In the genomic region with DNA sequence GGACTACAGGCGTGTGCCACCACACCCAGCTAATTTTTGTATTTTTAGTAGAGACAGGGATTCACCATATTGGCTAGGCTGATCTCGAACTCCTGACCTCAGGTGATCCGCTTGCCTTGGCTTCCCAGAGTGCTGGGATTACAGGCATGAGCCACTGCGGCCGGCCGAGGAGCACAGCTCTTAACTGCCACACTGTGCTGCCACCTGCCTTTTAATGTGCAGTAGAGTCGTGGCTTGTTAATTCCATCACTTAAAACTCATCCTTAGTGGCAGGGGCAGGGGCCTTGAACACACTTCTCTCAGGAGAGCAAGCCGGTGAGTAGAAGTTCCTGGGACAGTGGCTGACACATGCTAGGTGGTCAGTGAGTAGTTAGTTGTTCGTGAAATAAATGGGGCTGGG, we compare ENCODE assay signal across 41 cellular contexts. TPM values are rescaled to one million over a fixed set of nuclear protein-coding genes. Genes with fewer than 3 reads are reported as not detected.
"Had no signal": no experiment of that assay in that cellular context is flagged by ENCODE, and none has a peak within 500 bp of the region (broad histone marks: within the 10 kb centered on the region; RNA-seq: fewer than 3 reads in every experiment).

No MANE protein-coding gene starts in this region.

- H3K27ac ChIP-seq: KMS-11, RWPE1 had no signal

- ATAC-seq: activated CD4-positive, alpha-beta T cell treated with anti-CD3 and anti-CD28 coated beads for 36 hours; activated CD4-positive, CD25-positive, alpha-beta regulatory T cell treated with anti-CD3 and anti-CD28 coated beads, Interleukin-2, amount 50 U/mL, for 24 hours; activated naive CD4-positive, alpha-beta T cell treated with anti-CD3 and anti-CD28 coated beads, Interleukin-2, amount 50 U/mL, for 72 hours; activated T-cell treated with anti-CD3 and anti-CD28 coated beads, Interleukin-2, amount 50 U/mL, for 4 hours; PC-3; Right ventricle myocardium inferior had no signal

- FAIRE-seq: bronchial epithelial cell, RCC 7860 had no signal

- H3K4me2 ChIP-seq: KMS-11 had no signal

- H3K9ac ChIP-seq: KMS-11 had no signal

- H3K27me3 ChIP-seq: adrenal gland had no signal

- H3K9me3 ChIP-seq: adrenal gland had no signal

- H3K4me3 ChIP-seq: adrenal gland had no signal

- DNase-seq: activated CD4-positive, alpha-beta T cell treated with anti-CD3 and anti-CD28 coated beads for 36 hours; activated CD4-positive, alpha-beta T cell treated with anti-CD3 and anti-CD28 coated beads, Interleukin-2, amount 10 ng/mL, durations not matched to agents 7 days and 5 days; activated CD4-positive, alpha-beta T cell treated with anti-CD3 and anti-CD28 coated beads, Interleukin-2, amount 50 U/mL, for 48 hours; activated CD8-positive, alpha-beta memory T cell treated with anti-CD3 and anti-CD28 coated beads, Interleukin-2, amount 50 U/mL, for 4 hours; activated gamma-delta T cell treated with Interleukin-2 at 50 U/mL for 16 hours; activated naive CD4-positive, alpha-beta T cell treated with anti-CD3 and anti-CD28 coated beads for 36 hours; activated T-cell treated with anti-CD3 and anti-CD28 coated beads for 4 hours; activated T-cell treated with anti-CD3 and anti-CD28 coated beads, Interleukin-2, amount 50 U/mL, for 4 hours; adrenal gland; anterior cingulate cortex; caudate nucleus; cerebellar nuclear complex; MM.1S; MV-4-11; NCI-H1092; NCI-H1417; NCI-H146; NCI-H187; NCI-H2029 treated with DMSO at 0.1 percent for 48 hours; NCI-H2107; NCI-H2171 treated with DMSO at 0.1 percent for 48 hours; NCI-H2227 treated with DMSO at 0.1 percent for 48 hours; NCI-H446; NCI-H510A treated with DMSO at 0.1 percent for 48 hours; NCI-H69; NK-92 treated with Interleukin-12 subunit alpha and Interleukin-12 subunit beta, amount 100 ng/mL, for 24 hours; PC-3; SIG-M5; SW 1271; T-helper 1 cell; T-helper 2 cell; T-helper 9 cell had no signal

RNA-seq across cellular contexts. Expression of gene VWA5B2, which starts 30.9 kb away (rescaled TPM):
- total RNA-seq: activated CD4-positive, alpha-beta T cell treated with anti-CD3 and anti-CD28 coated beads for 36 hours; activated CD4-positive, alpha-beta T cell treated with anti-CD3 and anti-CD28 coated beads, Interleukin-2, amount 10 ng/mL, durations not matched to agents 7 days and 5 days; activated naive CD4-positive, alpha-beta T cell treated with anti-CD3 and anti-CD28 coated beads for 36 hours; activated naive CD4-positive, alpha-beta T cell treated with anti-CD3 and anti-CD28 coated beads, Interleukin-2, amount 50 U/mL, for 72 hours; activated T-helper 1 cell treated with anti-CD3 and anti-CD28 coated beads, Interleukin-12 subunit alpha, Interleukin-12 subunit beta, Interleukin-2, Interleukin-4 antibody, amounts not matched to agents 30 ng/mL and 10 ng/mL and 1 ng/mL, durations not matched to agents 14 hours and 24 hours and 36 hours; bronchial epithelial cell; LHCN-M2; Right ventricle myocardium inferior had no signal
